In genomic region chr4:15718959-15719358, GRCh38 we compare ENCODE assay signal across 23 cellular contexts. TPM values are rescaled to one million over a fixed set of nuclear protein-coding genes. Genes with fewer than 3 reads are reported as not detected.
DNase-seq lines count a peak whose midpoint lies in the region; ATAC-seq, FAIRE-seq and TF ChIP-seq lines count a peak whose summit lies in the region.
"Had no signal": no experiment of that assay in that cellular context is flagged by ENCODE, and none has a peak within 500 bp of the region (broad histone marks: within the 10 kb centered on the region; RNA-seq: fewer than 3 reads in every experiment).

No MANE protein-coding gene starts in this region.

- ATAC-seq in K562 = peak; percentile 45
- ATAC-seq: GM23338, Panc1 had no signal

- CTCF ChIA-PET in K562 (lab: Yijun Ruan, JAX; ENCODE audit: low intra/inter-chr PET ratio) = no interaction called here

- H4K20me1 ChIP-seq in K562 (replicated peaks; ENCODE audit: control insufficient read depth, insufficient read depth, low read length) (no peaks in the 10 kb centered on the region), MM.1S (ENCODE audit: insufficient read depth, low read length) (no peaks in the 10 kb centered on the region)

- BruUV-seq in K562 (replicated peaks; lab: Mats Ljungman, UMichigan) = no TSS peak

- no peak overlapping the region for H3K4me3 Mint-ChIP-seq in activated T-helper 2 cell treated with anti-CD3 and anti-CD28 coated beads, Interferon-gamma antibody, Interleukin-2, Interleukin-4, amounts not matched to agents 10 μg/mL and 5 μg/mL and 100 μg/mL, durations not matched to agents 14 hours and 24 hours and 36 hours (ENCODE audit: low read depth)
- H3K4me3 Mint-ChIP-seq: CD4-positive, CD25-positive, alpha-beta regulatory T cell; GM23338; H9 had no signal

- no peaks in the 10 kb centered on the region for H3K36me3 Mint-ChIP-seq in activated T-helper 2 cell treated with anti-CD3 and anti-CD28 coated beads, Interferon-gamma antibody, Interleukin-2, Interleukin-4, amounts not matched to agents 10 μg/mL and 5 μg/mL and 100 μg/mL, durations not matched to agents 14 hours and 24 hours and 36 hours (ENCODE audit: low read depth)
- H3K36me3 Mint-ChIP-seq: CD4-positive, CD25-positive, alpha-beta regulatory T cell had no signal

- peak overlapping the region; percentile 19 for H3K27ac ChIP-seq in HL-60 (replicated peaks)
- H3K27ac ChIP-seq in K562 (ENCODE audit: extremely low read depth, low read depth, low read length) = no peak overlapping the region
- H3K27ac ChIP-seq in liver (ENCODE audit: low read depth in 1 of 2, low read length in 2 of 2) = no peak overlapping the region
- H3K27ac ChIP-seq in neutrophil = peak overlapping the region; percentile 66
- H3K27ac ChIP-seq in MM.1S (ENCODE audit: low read length) = no peak overlapping the region

- no peak overlapping the region for H3K4me2 ChIP-seq in K562 (ENCODE audit: insufficient read depth, low read length)
- no peak overlapping the region for H3K4me2 ChIP-seq in MM.1S (ENCODE audit: low read depth, low read length)
- H3K4me2 ChIP-seq: GM23338 had no signal

- H3K9ac ChIP-seq in K562 (ENCODE audit: insufficient read depth in 1 of 2, low read depth in 2 of 2, low read length in 2 of 2) = no peak overlapping the region
- H3K9ac ChIP-seq in liver (ENCODE audit: low read depth in 1 of 2, low read length in 2 of 2) = no peak overlapping the region
- H3K9ac ChIP-seq in MM.1S (ENCODE audit: low read length) = no peak overlapping the region

- no peak overlapping the region for H3K27ac Mint-ChIP-seq in activated T-helper 2 cell treated with anti-CD3 and anti-CD28 coated beads, Interferon-gamma antibody, Interleukin-2, Interleukin-4, amounts not matched to agents 10 μg/mL and 5 μg/mL and 100 μg/mL, durations not matched to agents 14 hours and 24 hours and 36 hours
- H3K27ac Mint-ChIP-seq: CD4-positive, CD25-positive, alpha-beta regulatory T cell; GM23338; H9 had no signal

- no peaks in the 10 kb centered on the region for H3K27me3 ChIP-seq in HL-60 (ENCODE audit: insufficient read depth, poor library complexity, severe bottlenecking)
- H3K27me3 ChIP-seq in K562 (ENCODE audit: control insufficient read depth in 2 of 2, insufficient read depth in 2 of 2, low read length in 2 of 2) = peaks cover 0 to 1% of the 10 kb centered on the region in 2 experiments; a peak in 3 of 5 replicates
- no peaks in the 10 kb centered on the region for H3K27me3 ChIP-seq in liver (ENCODE audit: control insufficient read depth in 4 of 4, insufficient read depth in 4 of 4, low read length in 3 of 4)
- no peaks in the 10 kb centered on the region for H3K27me3 ChIP-seq in neutrophil
- H3K27me3 ChIP-seq in MM.1S (replicated peaks; ENCODE audit: insufficient read depth, low read length) = no peaks in the 10 kb centered on the region
- H3K27me3 ChIP-seq: MG63 had no signal

- H3K4me3 ChIP-seq in HL-60 (replicated peaks; ENCODE audit: insufficient read depth, low read length) = no peak overlapping the region
- H3K4me3 ChIP-seq in K562 = no peak overlapping the region
- no peak overlapping the region for H3K4me3 ChIP-seq in liver (ENCODE audit: low read depth in 1 of 3, low read length in 3 of 3)
- peak overlapping the region in 1 of 2 experiments; percentile 5 for H3K4me3 ChIP-seq in neutrophil (ENCODE audit: low read depth in 1 of 2, low read length in 1 of 2)
- H3K4me3 ChIP-seq in MM.1S (ENCODE audit: low read length) = no peak overlapping the region
- H3K4me3 ChIP-seq: GM23338, MG63 had no signal

- TF ChIP-seq EP300 in K562 (IDR thresholded peaks at IDR 0.05; ENCODE audit: low read length) = no peak

- TF ChIP-seq POLR2A in K562 (conservative IDR thresholded peaks at IDR 0.05) = no peak

- H3F3A ChIP-seq in MM.1S (ENCODE audit: insufficient read depth, low read length) = no peaks in the 10 kb centered on the region

- H3K4me1 Mint-ChIP-seq in activated T-helper 2 cell treated with anti-CD3 and anti-CD28 coated beads, Interferon-gamma antibody, Interleukin-2, Interleukin-4, amounts not matched to agents 10 μg/mL and 5 μg/mL and 100 μg/mL, durations not matched to agents 14 hours and 24 hours and 36 hours (ENCODE audit: low read depth) = no peaks in the 10 kb centered on the region
- H3K4me1 Mint-ChIP-seq: CD4-positive, CD25-positive, alpha-beta regulatory T cell had no signal

- no peaks in the 10 kb centered on the region for H3K27me3 Mint-ChIP-seq in activated T-helper 2 cell treated with anti-CD3 and anti-CD28 coated beads, Interferon-gamma antibody, Interleukin-2, Interleukin-4, amounts not matched to agents 10 μg/mL and 5 μg/mL and 100 μg/mL, durations not matched to agents 14 hours and 24 hours and 36 hours (ENCODE audit: low read depth)
- H3K27me3 Mint-ChIP-seq: CD4-positive, CD25-positive, alpha-beta regulatory T cell had no signal

- H3K9me2 ChIP-seq in MM.1S (replicated peaks; ENCODE audit: insufficient read depth, low read length) = no peaks in the 10 kb centered on the region

- POLR2A ChIA-PET in K562 (lab: Yijun Ruan, JAX) = no interaction called here

- H2AFZ ChIP-seq in K562 (ENCODE audit: low read depth, low read length) (peak overlapping the region; percentile 52; the same call in 1 of the 2 replicates), MM.1S (ENCODE audit: low read length) (no peak overlapping the region)
- H2AFZ ChIP-seq: GM23338 had no signal

- DNase-seq in HL-60 (ENCODE audit: low read depth in 1 of 2, low spot score in 1 of 2) (no peak), K562 (ENCODE audit: extremely low read depth in 1 of 4, low spot score in 3 of 4) (no peak), AG20443 (ENCODE audit: low spot score) (no peak), MM.1S (no peak), GM19239 (ENCODE audit: insufficient read length, low spot score) (no peak)
- no peak for DNase-seq in activated T-helper 2 cell treated with anti-CD3 and anti-CD28 coated beads, Interferon-gamma antibody, Interleukin-2, Interleukin-4, amounts not matched to agents 10 μg/mL and 5 μg/mL and 100 μg/mL, durations not matched to agents 14 hours and 24 hours and 36 hours (ENCODE audit: low spot score)
- DNase-seq: 8988T; ACHN; CD4-positive, CD25-positive, alpha-beta regulatory T cell; H9; KBM-7; MG63; NCI-H2029; NCI-H446; NCI-H526 treated with DMSO at 0.1 percent for 48 hours; SHP77 treated with DMSO at 0.1 percent for 48 hours had no signal

- intact Hi-C loops in K562 (cut with micrococcal nuclease) = loop anchor here (5.0 kb wide), 1 partner anchor 67 kb away; no protein-coding TSS in a partner anchor
- intact Hi-C loops in activated T-helper 2 cell treated with anti-CD3 and anti-CD28 coated beads, Interferon-gamma antibody, Interleukin-2, Interleukin-4, amounts not matched to agents 10 μg/mL and 5 μg/mL and 100 μg/mL, durations not matched to agents 14 hours and 24 hours and 36 hours (cut with micrococcal nuclease) = no loop called here

- no peaks in the 10 kb centered on the region for H3K36me3 ChIP-seq in K562 (ENCODE audit: control insufficient read depth, insufficient read depth, low read length)
- H3K36me3 ChIP-seq in liver (ENCODE audit: control insufficient read depth in 4 of 4, insufficient read depth in 3 of 4, low read depth in 1 of 4, low read length in 3 of 4) = no peaks in the 10 kb centered on the region
- peaks cover 100% of the 10 kb centered on the region for H3K36me3 ChIP-seq in neutrophil
- H3K36me3 ChIP-seq in MM.1S (replicated peaks; ENCODE audit: insufficient read depth, low read length) = no peaks in the 10 kb centered on the region
- H3K36me3 ChIP-seq: MG63 had no signal

- no peak for TF ChIP-seq CTCF in HL-60 (IDR thresholded peaks at IDR 0.05; ENCODE audit: insufficient read depth, low read length)
- TF ChIP-seq CTCF in K562 (IDR thresholded peaks at IDR 0.05 in 2 of 3, conservative IDR thresholded peaks at IDR 0.05 in 1 of 3; ENCODE audit: insufficient read depth in 2 of 3, low read depth in 1 of 3, low read length in 3 of 3) = no peak
- no peak for TF ChIP-seq CTCF in liver (IDR thresholded peaks at IDR 0.05; ENCODE audit: low read depth, low read length, missing input control)
- no peak for TF ChIP-seq CTCF in neutrophil (IDR thresholded peaks at IDR 0.05)
- TF ChIP-seq CTCF in MM.1S (IDR thresholded peaks at IDR 0.05; ENCODE audit: low read length) = no peak

- in situ Hi-C loops in K562 (cut with MboI) = no loop called here

- no peaks in the 10 kb centered on the region; a peak in 1 of 5 replicates for H3K4me1 ChIP-seq in K562 (replicated peaks in 1 of 2; ENCODE audit: control insufficient read depth in 2 of 2, insufficient read depth in 2 of 2, low read length in 2 of 2)
- H3K4me1 ChIP-seq in liver (ENCODE audit: control insufficient read depth in 4 of 4, insufficient read depth in 4 of 4, low read length in 3 of 4) = peaks cover 0 to 9% (median 3%) of the 10 kb centered on the region in 4 donors
- peaks cover 27 to 29% of the 10 kb centered on the region in 2 experiments for H3K4me1 ChIP-seq in neutrophil (ENCODE audit: control insufficient read depth in 1 of 2, insufficient read depth in 1 of 2, low read depth in 1 of 2, low read length in 1 of 2)
- H3K4me1 ChIP-seq in MM.1S (ENCODE audit: low read length) = no peaks in the 10 kb centered on the region

- no peak for TF ChIP-seq RAD21 in K562 (CRISPR knock-in tag; conservative IDR thresholded peaks at IDR 0.05 in 1 of 2, IDR thresholded peaks at IDR 0.05 in 1 of 2)
- peak in 1 of 2 donors; percentile 44 for TF ChIP-seq RAD21 in liver (IDR thresholded peaks at IDR 0.05)

- H3K9me3 Mint-ChIP-seq in activated T-helper 2 cell treated with anti-CD3 and anti-CD28 coated beads, Interferon-gamma antibody, Interleukin-2, Interleukin-4, amounts not matched to agents 10 μg/mL and 5 μg/mL and 100 μg/mL, durations not matched to agents 14 hours and 24 hours and 36 hours = no peaks in the 10 kb centered on the region
- H3K9me3 Mint-ChIP-seq: GM23338, H9 had no signal

- H3K79me2 ChIP-seq in K562 (ENCODE audit: control insufficient read depth, insufficient read depth, low read length) = no peaks in the 10 kb centered on the region
- H3K79me2 ChIP-seq in MM.1S (ENCODE audit: low read length) = no peaks in the 10 kb centered on the region

- H3K9me1 ChIP-seq in K562 (ENCODE audit: control insufficient read depth, insufficient read depth, low read length) = no peaks in the 10 kb centered on the region

- no peak for FAIRE-seq in K562 (lab: Jason Lieb, UNC)
- no peak for FAIRE-seq in GM19239 (lab: Jason Lieb, UNC)
- FAIRE-seq: D721Med, GM18507 had no signal

- H3K9me3 ChIP-seq in K562 (replicated peaks; ENCODE audit: control insufficient read depth, insufficient read depth, low read depth, low read length) (no peaks in the 10 kb centered on the region), liver (ENCODE audit: control insufficient read depth in 4 of 4, low read length in 3 of 4) (no peaks in the 10 kb centered on the region), neutrophil (no peaks in the 10 kb centered on the region), MM.1S (replicated peaks; ENCODE audit: insufficient read depth, low read length) (no peaks in the 10 kb centered on the region)
- H3K9me3 ChIP-seq: MG63 had no signal

- 21% methylated on average over 7 of the region's 7 CpGs for WGBS in K562 (ENCODE audit: insufficient coverage, low coverage, missing lambda C conversion rate)
- 62% methylated on average over 7 of the region's 7 CpGs for WGBS in liver

RNA-seq across cellular contexts. Expression of gene BST1, which starts 16.1 kb away (rescaled TPM):
- total RNA-seq in K562 (2011; cell fraction: chromatin; rRNA removed; ENCODE audit: low replicate concordance) = not detected in 2 replicates
- not detected in 2 replicates for total RNA-seq in K562 (2011; cell fraction: nucleolus; rRNA removed)
- total RNA-seq in K562 (2011; cell fraction: nucleoplasm; rRNA removed) = not detected in 2 replicates
- not detected in 2 replicates for total RNA-seq in K562 (2014; rRNA removed)
- not detected in 2 replicates for total RNA-seq in K562 (2014; rRNA removed; fragmentation: Illumina TruSeq; extraction: Trizol)
- total RNA-seq in K562 (2015; rRNA removed; fragmentation: Illumina TruSeq; extraction: Trizol) = not detected in 2 replicates
- total RNA-seq in K562 (2021) = not detected in 2 replicates
- 0.07 TPM in 2 replicates for polyA plus RNA-seq in K562 (2011; rRNA removed)
- 0.04 TPM in 1 of 2 replicates, not detected in the other for polyA plus RNA-seq in K562 (2011; cell fraction: cytosol; rRNA removed)
- polyA plus RNA-seq in K562 (2011; cell fraction: nucleus; rRNA removed) = 0.20 TPM in 1 of 2 replicates, not detected in the other
- polyA plus RNA-seq in K562 (2012) = 0.12 and 0.42 TPM in 2 replicates
- not detected in 2 replicates for polyA plus RNA-seq in K562 (2014; fragmentation: Illumina TruSeq; extraction: Trizol)
- under 1 TPM; 0.04 to 0.38 TPM for polyA plus RNA-seq in K562 (2014; fragmentation: Nextera tagmentation; extraction: Ambion mirVana)
- not detected in 2 replicates for polyA plus RNA-seq in K562 (2014; rRNA removed)
- polyA minus RNA-seq in K562 (2011; rRNA and poly(A)+ RNA removed) = 0.39 TPM in 1 of 2 replicates, not detected in the other
- not detected in 2 replicates for polyA minus RNA-seq in K562 (2011; cell fraction: cytosol; rRNA and poly(A)+ RNA removed)
- not detected in 2 replicates for polyA minus RNA-seq in K562 (2011; cell fraction: nucleus; rRNA and poly(A)+ RNA removed)
- total RNA-seq in liver = 10 to 100 TPM in 1 of 2 donors, 1 to 10 TPM in 1; 7.7 to 12.1 TPM
- polyA plus RNA-seq in liver = 10 to 100 TPM in 1 of 2 donors, 1 to 10 TPM in 1; 3.7 to 13.2 TPM
- 0.50 and 1.8 TPM in 2 replicates for total RNA-seq in activated T-helper 2 cell treated with anti-CD3 and anti-CD28 coated beads, Interferon-gamma antibody, Interleukin-2, Interleukin-4, amounts not matched to agents 10 μg/mL and 5 μg/mL and 100 μg/mL, durations not matched to agents 14 hours and 24 hours and 36 hours
- total RNA-seq: H9 had no signal

RNA-seq across cellular contexts. Expression of gene FAM200B, which starts 37.3 kb away (rescaled TPM):
- total RNA-seq in K562 (2011; cell fraction: chromatin; rRNA removed; ENCODE audit: low replicate concordance) = 8.1 and 22.4 TPM in 2 replicates
- 4.8 and 5.4 TPM in 2 replicates for total RNA-seq in K562 (2011; cell fraction: nucleolus; rRNA removed)
- total RNA-seq in K562 (2011; cell fraction: nucleoplasm; rRNA removed) = 8.8 and 11.5 TPM in 2 replicates
- total RNA-seq in K562 (2014; rRNA removed) (17.4 and 21.3 TPM in 2 replicates), K562 (2014; rRNA removed; fragmentation: Illumina TruSeq; extraction: Trizol) (25.5 and 31.8 TPM in 2 replicates), K562 (2015; rRNA removed; fragmentation: Illumina TruSeq; extraction: Trizol) (33.4 and 36.3 TPM in 2 replicates), K562 (2021) (23.2 and 25.4 TPM in 2 replicates), liver (10 to 100 TPM; 11.8 to 17.0 TPM)
- polyA plus RNA-seq in K562 (2011; rRNA removed) (21.9 and 22.6 TPM in 2 replicates), K562 (2014; fragmentation: Illumina TruSeq; extraction: Trizol) (39.1 and 48.0 TPM in 2 replicates), K562 (2014; fragmentation: Nextera tagmentation; extraction: Ambion mirVana) (10 to 100 TPM; 23.2 to 27.6 TPM), K562 (2014; rRNA removed) (23.3 and 30.3 TPM in 2 replicates), liver (10 to 100 TPM; 16.8 to 45.7 TPM)
- 5.5 and 12.1 TPM in 2 replicates for polyA plus RNA-seq in K562 (2011; cell fraction: cytosol; rRNA removed)
- 25.6 and 39.2 TPM in 2 replicates for polyA plus RNA-seq in K562 (2011; cell fraction: nucleus; rRNA removed)
- 44.3 and 49.2 TPM in 2 replicates for polyA plus RNA-seq in K562 (2012)
- polyA minus RNA-seq in K562 (2011; rRNA and poly(A)+ RNA removed) = 12.2 and 17.3 TPM in 2 replicates
- polyA minus RNA-seq in K562 (2011; cell fraction: cytosol; rRNA and poly(A)+ RNA removed) = 5.6 and 8.2 TPM in 2 replicates
- 14.4 and 34.0 TPM in 2 replicates for polyA minus RNA-seq in K562 (2011; cell fraction: nucleus; rRNA and poly(A)+ RNA removed)
- 5.6 and 6.8 TPM in 2 replicates for total RNA-seq in activated T-helper 2 cell treated with anti-CD3 and anti-CD28 coated beads, Interferon-gamma antibody, Interleukin-2, Interleukin-4, amounts not matched to agents 10 μg/mL and 5 μg/mL and 100 μg/mL, durations not matched to agents 14 hours and 24 hours and 36 hours

RNA-seq across cellular contexts. Expression of gene CD38, which starts 59.2 kb away (rescaled TPM):
- total RNA-seq in K562 (2011; cell fraction: chromatin; rRNA removed; ENCODE audit: low replicate concordance) = not detected in 2 replicates
- not detected in 2 replicates for total RNA-seq in K562 (2011; cell fraction: nucleolus; rRNA removed)
- total RNA-seq in K562 (2011; cell fraction: nucleoplasm; rRNA removed) = not detected in 2 replicates
- total RNA-seq in K562 (2014; rRNA removed) (0.12 TPM in 1 of 2 replicates, not detected in the other), K562 (2014; rRNA removed; fragmentation: Illumina TruSeq; extraction: Trizol) (not detected in 2 replicates), K562 (2015; rRNA removed; fragmentation: Illumina TruSeq; extraction: Trizol) (0.04 TPM in 1 of 2 replicates, not detected in the other), K562 (2021) (0.04 TPM in 1 of 2 replicates, not detected in the other), liver (1 to 10 TPM; 6.1 to 9.4 TPM)
- polyA plus RNA-seq in K562 (2011; rRNA removed) (0.01 and 0.04 TPM in 2 replicates), K562 (2014; fragmentation: Illumina TruSeq; extraction: Trizol) (not detected in 2 replicates), K562 (2014; fragmentation: Nextera tagmentation; extraction: Ambion mirVana) (under 1 TPM in 1 of 2 experiments, not detected in 1; 0.06 TPM), K562 (2014; rRNA removed) (not detected in 2 replicates), liver (1 to 10 TPM; 3.2 to 4.5 TPM)
- not detected in 2 replicates for polyA plus RNA-seq in K562 (2011; cell fraction: cytosol; rRNA removed)
- polyA plus RNA-seq in K562 (2011; cell fraction: nucleus; rRNA removed) = not detected in 2 replicates
- 0.01 and 0.17 TPM in 2 replicates for polyA plus RNA-seq in K562 (2012)
- not detected in 2 replicates for polyA minus RNA-seq in K562 (2011; rRNA and poly(A)+ RNA removed)
- not detected in 2 replicates for polyA minus RNA-seq in K562 (2011; cell fraction: cytosol; rRNA and poly(A)+ RNA removed)
- not detected in 2 replicates for polyA minus RNA-seq in K562 (2011; cell fraction: nucleus; rRNA and poly(A)+ RNA removed)
- total RNA-seq in activated T-helper 2 cell treated with anti-CD3 and anti-CD28 coated beads, Interferon-gamma antibody, Interleukin-2, Interleukin-4, amounts not matched to agents 10 μg/mL and 5 μg/mL and 100 μg/mL, durations not matched to agents 14 hours and 24 hours and 36 hours = 75.3 and 87.1 TPM in 2 replicates
- polyA plus RNA-seq: BJ had no signal

Comparison
In these comparisons a context has a peak if more than half of its experiments do, and no peak if none do; other contexts are left out.
1. H3K27ac ChIP-seq: peak in HL-60 (single experiment) and neutrophil (single experiment); none in K562 (single experiment), liver (0 of 2) and MM.1S (single experiment).